Comparison of ENCODE assay signal across 17 cellular contexts in genomic region chr1:201598396-201598795, GRCh38. TPM values are rescaled to one million over a fixed set of nuclear protein-coding genes. Genes with fewer than 3 reads are reported as not detected.
DNase-seq lines count a peak whose midpoint lies in the region; ATAC-seq, FAIRE-seq and TF ChIP-seq lines count a peak whose summit lies in the region.
"Had no signal": no experiment of that assay in that cellular context is flagged by ENCODE, and none has a peak within 500 bp of the region (broad histone marks: within the 10 kb centered on the region; RNA-seq: fewer than 3 reads in every experiment).

No MANE protein-coding gene starts in this region.

- no TSS peak for BruUV-seq in K562 (replicated peaks; lab: Mats Ljungman, UMichigan)

- H3K9ac ChIP-seq in K562 (ENCODE audit: insufficient read depth in 1 of 2, low read depth in 2 of 2, low read length in 2 of 2) = no peak overlapping the region

- ATAC-seq in K562 (no peak), pancreas (peak in 3 of 4 donors; percentile 8 to 33 (median 11)), HG03354 (IDR thresholded peaks at IDR 0.05; ENCODE audit: poor library complexity, severe bottlenecking, unreplicated experiment) (no peak)
- ATAC-seq: activated CD4-positive, alpha-beta T cell treated with anti-CD3 and anti-CD28 coated beads for 36 hours; naive thymus-derived CD8-positive, alpha-beta T cell; Panc1 had no signal

- H3K36me3 ChIP-seq in K562 (ENCODE audit: control insufficient read depth, insufficient read depth, low read length) (no peaks in the 10 kb centered on the region), pancreas (no peaks in the 10 kb centered on the region)

- H3K27ac ChIP-seq in 22Rv1 (peak overlapping the region; percentile 89), C4-2B (peak overlapping the region; percentile 78), K562 (ENCODE audit: extremely low read depth, low read depth, low read length) (no peak overlapping the region), pancreas (peak overlapping the region; percentile 57 to 91 (median 76))

- DNase-seq in K562 (ENCODE audit: extremely low read depth in 1 of 4, low spot score in 3 of 4) (no peak), pancreas (peak in 4 of 6 donors; percentile 42 to 58 (median 52)), RCC 7860 (ENCODE audit: low spot score) (no peak), hepatic stellate cell (ENCODE audit: low spot score) (no peak)
- DNase-seq in activated naive CD4-positive, alpha-beta T cell treated with Interleukin-2 at 50 U/mL for 16 hours = no peak
- DNase-seq: activated CD4-positive, alpha-beta T cell treated with anti-CD3 and anti-CD28 coated beads for 36 hours; cortex of kidney; hippocampal formation; naive thymus-derived CD8-positive, alpha-beta T cell; SW 1271 had no signal

- H3K27me3 ChIP-seq in K562 (ENCODE audit: control insufficient read depth in 2 of 2, insufficient read depth in 2 of 2, low read length in 2 of 2) (peaks cover 0 to 17% of the 10 kb centered on the region in 2 experiments; a peak in 3 of 5 replicates), pancreas (no peaks in the 10 kb centered on the region)
- H3K27me3 ChIP-seq: testis had no signal

- intact Hi-C loops in K562 (cut with micrococcal nuclease) (no loop called here), pancreas (cut with DNase I) (no loop called here)

- H4K20me1 ChIP-seq in K562 (replicated peaks; ENCODE audit: control insufficient read depth, insufficient read depth, low read length) = no peaks in the 10 kb centered on the region; the same call in 1 of the 2 replicates

- no peak for TF ChIP-seq RAD21 in K562 (CRISPR knock-in tag; conservative IDR thresholded peaks at IDR 0.05 in 1 of 2, IDR thresholded peaks at IDR 0.05 in 1 of 2)

- no peak overlapping the region for H2AFZ ChIP-seq in K562 (ENCODE audit: low read depth, low read length)

- no peaks in the 10 kb centered on the region for H3K9me1 ChIP-seq in K562 (ENCODE audit: control insufficient read depth, insufficient read depth, low read length)

- no peak for TF ChIP-seq CTCF in 22Rv1 (IDR thresholded peaks at IDR 0.05)
- TF ChIP-seq CTCF in C4-2B (conservative IDR thresholded peaks at IDR 0.05) = no peak
- no peak for TF ChIP-seq CTCF in K562 (IDR thresholded peaks at IDR 0.05 in 2 of 3, conservative IDR thresholded peaks at IDR 0.05 in 1 of 3; ENCODE audit: insufficient read depth in 2 of 3, low read depth in 1 of 3, low read length in 3 of 3)
- no peak for TF ChIP-seq CTCF in pancreas (IDR thresholded peaks at IDR 0.05)

- H3K4me1 ChIP-seq in K562 (replicated peaks in 1 of 2; ENCODE audit: control insufficient read depth in 2 of 2, insufficient read depth in 2 of 2, low read length in 2 of 2) = peaks cover 21% of the 10 kb centered on the region in 2 experiments
- H3K4me1 ChIP-seq in pancreas = peaks cover 13 to 33% (median 13%) of the 10 kb centered on the region in 3 donors

- H3K9me3 ChIP-seq in K562 (replicated peaks; ENCODE audit: control insufficient read depth, insufficient read depth, low read depth, low read length) = no peaks in the 10 kb centered on the region
- H3K9me3 ChIP-seq in pancreas = no peaks in the 10 kb centered on the region
- H3K9me3 ChIP-seq: testis had no signal

- WGBS in K562 (ENCODE audit: insufficient coverage, low coverage, missing lambda C conversion rate) = 44% methylated on average over 9 of the region's 10 CpGs
- 50 to 53% methylated on average over 10 of the region's 10 CpGs for WGBS in pancreas, 2 donors

- CTCF ChIA-PET in K562 (lab: Yijun Ruan, JAX; ENCODE audit: low intra/inter-chr PET ratio) = no interaction called here

- no peak overlapping the region for H3K4me3 ChIP-seq in K562
- H3K4me3 ChIP-seq in pancreas = no peak overlapping the region
- H3K4me3 ChIP-seq: testis had no signal

- H3K4me2 ChIP-seq in K562 (ENCODE audit: insufficient read depth, low read length) = no peak overlapping the region

- no peak for TF ChIP-seq EP300 in K562 (IDR thresholded peaks at IDR 0.05; ENCODE audit: low read length)

- FAIRE-seq in K562 (lab: Jason Lieb, UNC) (no peak), pancreas (lab: Jason Lieb, UNC) (no peak), RCC 7860 (lab: Jason Lieb, UNC) (no peak)
- FAIRE-seq: endometrium, HTR-8/SVneo had no signal

- H3K79me2 ChIP-seq in K562 (ENCODE audit: control insufficient read depth, insufficient read depth, low read length) = no peaks in the 10 kb centered on the region

- no peak for TF ChIP-seq POLR2A in K562 (conservative IDR thresholded peaks at IDR 0.05)

- in situ Hi-C loops in K562 (cut with MboI) = no loop called here

- POLR2A ChIA-PET in K562 (lab: Yijun Ruan, JAX) = interaction anchor here (0.5 to 1.6 kb wide), 6 partner anchors 10 to 348 kb away, joined by 3 to 5 read pairs (median 3); partner anchors contain the start of gene LMOD1

TF ChIP-seq in K562, 482 proteins besides CTCF, POLR2A, EP300 and RAD21 (continues in another document):
- TF ChIP-seq ZNF76 (CRISPR knock-in tag; IDR thresholded peaks at IDR 0.05; ENCODE audit: borderline replicate concordance) (no peak), ZNF232 (CRISPR knock-in tag; IDR thresholded peaks at IDR 0.05) (no peak), MED1 (CRISPR knock-in tag; IDR thresholded peaks at IDR 0.05; ENCODE audit: borderline replicate concordance) (no peak), E2F3 (CRISPR knock-in tag; IDR thresholded peaks at IDR 0.05) (no peak), GTF2F1 (IDR thresholded peaks at IDR 0.05; ENCODE audit: low read depth, low read length) (no peak), ATF1 (CRISPR knock-in tag; IDR thresholded peaks at IDR 0.05) (no peak), ATF1 (tag; IDR thresholded peaks at IDR 0.05) (no peak)
- TF ChIP-seq, protein P1, sequence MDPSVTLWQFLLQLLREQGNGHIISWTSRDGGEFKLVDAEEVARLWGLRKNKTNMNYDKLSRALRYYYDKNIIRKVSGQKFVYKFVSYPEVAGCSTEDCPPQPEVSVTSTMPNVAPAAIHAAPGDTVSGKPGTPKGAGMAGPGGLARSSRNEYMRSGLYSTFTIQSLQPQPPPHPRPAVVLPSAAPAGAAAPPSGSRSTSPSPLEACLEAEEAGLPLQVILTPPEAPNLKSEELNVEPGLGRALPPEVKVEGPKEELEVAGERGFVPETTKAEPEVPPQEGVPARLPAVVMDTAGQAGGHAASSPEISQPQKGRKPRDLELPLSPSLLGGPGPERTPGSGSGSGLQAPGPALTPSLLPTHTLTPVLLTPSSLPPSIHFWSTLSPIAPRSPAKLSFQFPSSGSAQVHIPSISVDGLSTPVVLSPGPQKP (CRISPR knock-in tag; IDR thresholded peaks at IDR 0.05) = no peak

RNA-seq across cellular contexts. Expression of gene NAV1, which starts 59.5 kb away (rescaled TPM):
- total RNA-seq in K562 (2011; cell fraction: chromatin; rRNA removed; ENCODE audit: low replicate concordance) = 12.5 and 15.1 TPM in 2 replicates
- total RNA-seq in K562 (2011; cell fraction: nucleolus; rRNA removed) = 5.0 and 6.2 TPM in 2 replicates
- 10.3 and 12.7 TPM in 2 replicates for total RNA-seq in K562 (2011; cell fraction: nucleoplasm; rRNA removed)
- 4.5 and 4.9 TPM in 2 replicates for total RNA-seq in K562 (2014; rRNA removed)
- total RNA-seq in K562 (2014; rRNA removed; fragmentation: Illumina TruSeq; extraction: Trizol) = 3.2 and 3.7 TPM in 2 replicates
- total RNA-seq in K562 (2015; rRNA removed; fragmentation: Illumina TruSeq; extraction: Trizol) = 2.9 and 3.3 TPM in 2 replicates
- total RNA-seq in K562 (2021) = 15.4 and 16.8 TPM in 2 replicates
- 0.91 TPM in 2 replicates for polyA plus RNA-seq in K562 (2011; rRNA removed)
- polyA plus RNA-seq in K562 (2011; cell fraction: cytosol; rRNA removed) = 0.63 and 0.92 TPM in 2 replicates
- 2.0 and 4.7 TPM in 2 replicates for polyA plus RNA-seq in K562 (2011; cell fraction: nucleus; rRNA removed)
- 16.3 and 25.4 TPM in 2 replicates for polyA plus RNA-seq in K562 (2012)
- 10.7 and 13.2 TPM in 2 replicates for polyA plus RNA-seq in K562 (2014; fragmentation: Illumina TruSeq; extraction: Trizol)
- 1 to 10 TPM; 1.8 to 2.1 TPM for polyA plus RNA-seq in K562 (2014; fragmentation: Nextera tagmentation; extraction: Ambion mirVana)
- polyA plus RNA-seq in K562 (2014; rRNA removed) = 4.2 and 5.6 TPM in 2 replicates
- polyA minus RNA-seq in K562 (2011; rRNA and poly(A)+ RNA removed) = 1.5 and 1.9 TPM in 2 replicates
- 3.9 and 4.1 TPM in 2 replicates for polyA minus RNA-seq in K562 (2011; cell fraction: cytosol; rRNA and poly(A)+ RNA removed)
- polyA minus RNA-seq in K562 (2011; cell fraction: nucleus; rRNA and poly(A)+ RNA removed) = 2.9 and 3.0 TPM in 2 replicates
- total RNA-seq in pancreas = 10 to 100 TPM in 2 of 6 donors, 1 to 10 TPM in 4; 6.0 to 13.6 (median 8.1) TPM
- polyA plus RNA-seq in pancreas = 1 to 10 TPM; 5.6 TPM

Comparison
In these comparisons a context has a peak if more than half of its experiments do, and no peak if none do; other contexts are left out.
1. ATAC-seq: peak in pancreas (3 of 4); none in K562 (single experiment) and HG03354 (single experiment).
2. DNase-seq: peak in pancreas (4 of 6); none in K562 (0 of 4), activated naive CD4-positive, alpha-beta T cell treated with Interleukin-2 at 50 U/mL for 16 hours (single experiment), RCC 7860 (single experiment) and hepatic stellate cell (single experiment).